In genomic region chr9:32251539-32251938, GRCh38 we compare ENCODE assay signal across 1 cellular context.
TF ChIP-seq lines count a peak whose summit lies in the region.

No MANE protein-coding gene starts in this region.

TF ChIP-seq in H1, 55 proteins besides CTCF, POLR2A, EP300 and RAD21 (continued from another document):
- no peak for TF ChIP-seq SP4 (IDR thresholded peaks at IDR 0.05; ENCODE audit: low read length)
